16 cellular contexts compared by ENCODE assay signal in the genomic region with DNA sequence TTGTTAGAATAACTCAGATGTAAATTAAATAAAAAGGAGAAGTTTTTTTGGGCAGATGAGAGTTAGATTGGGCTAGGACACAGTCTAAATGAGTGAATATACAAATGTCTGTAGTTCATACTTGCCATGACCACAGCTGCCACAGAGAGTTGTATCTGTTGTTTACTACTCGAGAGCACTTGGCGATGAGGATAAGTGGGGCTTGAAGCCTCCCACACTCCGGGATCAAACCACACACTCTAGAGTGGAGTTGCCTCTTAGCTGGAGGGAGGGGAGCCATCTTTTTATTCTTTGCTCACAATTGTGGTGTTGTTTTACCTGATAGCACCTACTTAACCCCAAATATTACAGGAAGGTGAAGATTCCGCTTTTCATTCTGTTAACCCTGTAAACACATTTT. TPM values are rescaled to one million over a fixed set of nuclear protein-coding genes. Genes with fewer than 3 reads are reported as not detected.
DNase-seq lines count a peak whose midpoint lies in the region; FAIRE-seq and TF ChIP-seq lines count a peak whose summit lies in the region.
"Had no signal": no experiment of that assay in that cellular context is flagged by ENCODE, and none has a peak within 500 bp of the region (broad histone marks: within the 10 kb centered on the region; RNA-seq: fewer than 3 reads in every experiment).

No MANE protein-coding gene starts in this region.

- no peaks in the 10 kb centered on the region for H3K36me3 ChIP-seq in thyroid gland
- no peaks in the 10 kb centered on the region for H3K36me3 ChIP-seq in tibial nerve
- H3K36me3 ChIP-seq: MG63 had no signal

- peak; percentile 73 for DNase-seq in DMS79 treated with DMSO at 0.1 percent for 48 hours (lab: John Stamatoyannopoulos, UW)
- DNase-seq in NCI-H2029 treated with DMSO at 0.1 percent for 48 hours (lab: John Stamatoyannopoulos, UW): peak; percentile 91
- DNase-seq in NCI-H345 treated with DMSO at 0.1 percent for 48 hours (lab: John Stamatoyannopoulos, UW; ENCODE audit: unreplicated experiment): peak; percentile 12
- DNase-seq in thyroid gland: peak; percentile 18 to 33
- no peak for DNase-seq in tibial nerve (ENCODE audit: low spot score in 2 of 2)
- no peak for DNase-seq in frontal cortex (ENCODE audit: low spot score in 2 of 2)
- DNase-seq in GM13976 (ENCODE audit: low spot score): no peak
- DNase-seq: C1 segment of cervical spinal cord, Karpas-422, MG63, NCI-H1092 treated with DMSO at 0.1 percent for 48 hours, NCI-H1930, NCI-H526, SHP77 treated with DMSO at 0.1 percent for 48 hours had no signal

- H3K27me3 ChIP-seq in thyroid gland (no peaks in the 10 kb centered on the region), tibial nerve (no peaks in the 10 kb centered on the region)
- H3K27me3 ChIP-seq: MG63 had no signal

- WGBS in thyroid gland, 2 donors: 35 to 52% methylated on average over 4 of the region's 4 CpGs
- WGBS in tibial nerve, 2 donors: 81 to 90% methylated on average over 4 of the region's 4 CpGs

- TF ChIP-seq EP300 in tibial nerve (IDR thresholded peaks at IDR 0.05): no peak

- H3K9me3 ChIP-seq in thyroid gland: no peaks in the 10 kb centered on the region
- H3K9me3 ChIP-seq in tibial nerve: no peaks in the 10 kb centered on the region
- H3K9me3 ChIP-seq: MG63 had no signal

- no peak for TF ChIP-seq POLR2A in thyroid gland (IDR thresholded peaks at IDR 0.05)
- TF ChIP-seq POLR2A in tibial nerve (IDR thresholded peaks at IDR 0.05): no peak

- TF ChIP-seq CTCF in thyroid gland (IDR thresholded peaks at IDR 0.05) (no peak), tibial nerve (IDR thresholded peaks at IDR 0.05) (no peak), GM13976 (IDR thresholded peaks at IDR 0.05; ENCODE audit: borderline replicate concordance, control extremely low read depth, extremely low read depth, insufficient read depth, missing control alignments) (no peak)

- no peak overlapping the region for H3K4me3 ChIP-seq in thyroid gland (replicated peaks in 1 of 3)
- no peak overlapping the region for H3K4me3 ChIP-seq in tibial nerve
- H3K4me3 ChIP-seq: MG63 had no signal

- H3K4me1 ChIP-seq in thyroid gland: no peaks in the 10 kb centered on the region
- no peaks in the 10 kb centered on the region for H3K4me1 ChIP-seq in tibial nerve

- no peak for FAIRE-seq in frontal cortex (lab: Jason Lieb, UNC)
- FAIRE-seq: GM19239 had no signal

- intact Hi-C loops in thyroid gland (cut with DNase I): no loop called here

- in situ Hi-C loops in GM13976 (cut with MboI; ENCODE audit: low sequenced_read_pairs, unreplicated experiment): no loop called here

- H3K27ac ChIP-seq in thyroid gland: no peak overlapping the region
- no peak overlapping the region for H3K27ac ChIP-seq in tibial nerve

RNA-seq across cellular contexts. Expression of gene BEST3, which starts 27.5 kb away (rescaled TPM):
- total RNA-seq in thyroid gland (under 1 TPM in 1 of 4 donors, not detected in 3; 0.24 TPM), tibial nerve (not detected), frontal cortex (1.6 TPM)
- total RNA-seq: T-helper 1 cell treated with Interleukin-12 subunit alpha and Interleukin-12 subunit beta and Interleukin-4 antibody, amounts not matched to agents 30 ng/mL and 1 ng/mL, for 36 hours had no signal

Comparison
In these comparisons a context has a peak if more than half of its experiments do, and no peak if none do; other contexts are left out.
1. DNase-seq: peak in DMS79 treated with DMSO at 0.1 percent for 48 hours (single experiment), NCI-H2029 treated with DMSO at 0.1 percent for 48 hours (single experiment), NCI-H345 treated with DMSO at 0.1 percent for 48 hours (single experiment) and thyroid gland (2 of 2); none in tibial nerve (0 of 2), frontal cortex (0 of 2) and GM13976 (single experiment).